14 cellular contexts compared by ENCODE assay signal in genomic region chr21:38244407-38244787, GRCh38. TPM values are rescaled to one million over a fixed set of nuclear protein-coding genes. Genes with fewer than 3 reads are reported as not detected.
DNase-seq lines count a peak whose midpoint lies in the region; ATAC-seq and TF ChIP-seq lines count a peak whose summit lies in the region.
"Had no signal": no experiment of that assay in that cellular context is flagged by ENCODE, and none has a peak within 500 bp of the region (broad histone marks: within the 10 kb centered on the region; RNA-seq: fewer than 3 reads in every experiment).

No MANE protein-coding gene starts in this region.

- H3K4me1 ChIP-seq in skeletal muscle satellite cell (ENCODE audit: control insufficient read depth, insufficient read depth, low read length) = peaks cover 67% of the 10 kb centered on the region
- H3K4me1 ChIP-seq: neural progenitor cell had no signal

- H3K4me3 Mint-ChIP-seq in activated CD4-positive, alpha-beta T cell treated with anti-CD3 and anti-CD28 coated beads, Interleukin-2, amount 10 ng/mL, durations not matched to agents 24 days and 14 days = peak overlapping the region; percentile 38
- H3K4me3 Mint-ChIP-seq in WTC11 = no peak overlapping the region
- H3K4me3 Mint-ChIP-seq: brain, neural progenitor cell had no signal

- H3K9me3 Mint-ChIP-seq in activated CD4-positive, alpha-beta T cell treated with anti-CD3 and anti-CD28 coated beads, Interleukin-2, amount 10 ng/mL, durations not matched to agents 24 days and 14 days = peaks cover 10% of the 10 kb centered on the region
- peaks cover 10% of the 10 kb centered on the region for H3K9me3 Mint-ChIP-seq in WTC11
- H3K9me3 Mint-ChIP-seq: neural progenitor cell had no signal

- TF ChIP-seq CTCF in RWPE1 (conservative IDR thresholded peaks at IDR 0.05; ENCODE audit: low read depth) (no peak), brain microvascular endothelial cell (IDR thresholded peaks at IDR 0.05; ENCODE audit: low read depth, low read length, missing control alignments) (no peak), WTC11 (IDR thresholded peaks at IDR 0.05) (no peak)

- H3K27ac Mint-ChIP-seq in activated CD4-positive, alpha-beta T cell treated with anti-CD3 and anti-CD28 coated beads, Interleukin-2, amount 10 ng/mL, durations not matched to agents 24 days and 14 days = peak overlapping the region; percentile 89
- no peak overlapping the region for H3K27ac Mint-ChIP-seq in WTC11
- H3K27ac Mint-ChIP-seq: brain, neural progenitor cell had no signal

- H3K36me3 ChIP-seq in brain microvascular endothelial cell (replicated peaks) = no peaks in the 10 kb centered on the region
- H3K36me3 ChIP-seq in skeletal muscle satellite cell (ENCODE audit: insufficient read depth, low read length) = no peaks in the 10 kb centered on the region
- H3K36me3 ChIP-seq: neural progenitor cell, upper lobe of left lung had no signal

- CTCF ChIA-PET in RWPE1 (lab: Yijun Ruan, JAX) = no interaction called here
- CTCF ChIA-PET in WTC11 (lab: Charles Lee) = interaction anchor here (3.3 kb wide), 1 partner anchor 108 kb away, joined by 10 read pairs; no protein-coding TSS in a partner anchor

- H3K4me3 ChIP-seq in brain microvascular endothelial cell (ENCODE audit: low read depth, low read length) = no peak overlapping the region
- no peak overlapping the region for H3K4me3 ChIP-seq in skeletal muscle satellite cell (ENCODE audit: low read length)
- H3K4me3 ChIP-seq: neural progenitor cell, upper lobe of left lung had no signal

- peaks cover 2% of the 10 kb centered on the region for H3K36me3 Mint-ChIP-seq in activated CD4-positive, alpha-beta T cell treated with anti-CD3 and anti-CD28 coated beads, Interleukin-2, amount 10 ng/mL, durations not matched to agents 24 days and 14 days (ENCODE audit: low read depth)
- no peaks in the 10 kb centered on the region for H3K36me3 Mint-ChIP-seq in WTC11
- H3K36me3 Mint-ChIP-seq: brain, neural progenitor cell had no signal

- intact Hi-C loops in activated CD4-positive, alpha-beta T cell treated with anti-CD3 and anti-CD28 coated beads, Interleukin-2, amount 10 ng/mL, durations not matched to agents 24 days and 14 days (cut with micrococcal nuclease) = loop anchor here (2.0 to 10.0 kb wide), 2 partner anchors 32 to 520 kb away; no protein-coding TSS in a partner anchor

- in situ Hi-C loops in brain microvascular endothelial cell (cut with HindIII; ENCODE audit: low pct_ligation_motif_present, low sequenced_read_pairs) = no loop called here

- POLR2A ChIA-PET in RWPE1 (lab: Yijun Ruan, JAX; ENCODE audit: low non-redundant PET) = no interaction called here
- POLR2A ChIA-PET in WTC11 (lab: Charles Lee) = no interaction called here

- H3K27me3 ChIP-seq in brain microvascular endothelial cell (replicated peaks) (no peaks in the 10 kb centered on the region), skeletal muscle satellite cell (ENCODE audit: control insufficient read depth, insufficient read depth, low read length) (no peaks in the 10 kb centered on the region)
- H3K27me3 ChIP-seq: neural progenitor cell, upper lobe of left lung had no signal

- H3K27me3 Mint-ChIP-seq in activated CD4-positive, alpha-beta T cell treated with anti-CD3 and anti-CD28 coated beads, Interleukin-2, amount 10 ng/mL, durations not matched to agents 24 days and 14 days = peaks cover 7% of the 10 kb centered on the region
- no peaks in the 10 kb centered on the region for H3K27me3 Mint-ChIP-seq in WTC11 (ENCODE audit: low read depth)

- H3K27ac ChIP-seq in RWPE1 = peak overlapping the region; percentile 72; the same call in 1 of the 2 replicates
- peak overlapping the region; percentile 87 for H3K27ac ChIP-seq in brain microvascular endothelial cell
- H3K27ac ChIP-seq: neural progenitor cell had no signal

- H3K9ac ChIP-seq in skeletal muscle satellite cell (ENCODE audit: low read depth, low read length) = peak overlapping the region; percentile 74
- H3K9ac ChIP-seq: neural progenitor cell had no signal

- DNase-seq in activated CD4-positive, alpha-beta T cell treated with anti-CD3 and anti-CD28 coated beads, Interleukin-2, amount 10 ng/mL, durations not matched to agents 24 days and 14 days = peak; percentile 58
- DNase-seq in activated CD4-positive, alpha-beta T cell treated with anti-CD3 and anti-CD28 coated beads, Interleukin-2, amount 50 U/mL, for 4 hours = no peak
- DNase-seq in RWPE1 (ENCODE audit: low spot score) = no peak
- DNase-seq in brain microvascular endothelial cell = no peak
- no peak for DNase-seq in amniotic stem cell (lab: John Stamatoyannopoulos, UW)
- no peak for DNase-seq in WTC11 (ENCODE audit: low spot score)
- DNase-seq: head of caudate nucleus, left ventricle myocardium superior had no signal

- no peaks in the 10 kb centered on the region for H3K9me3 ChIP-seq in skeletal muscle satellite cell (replicated peaks; ENCODE audit: low read length)
- H3K9me3 ChIP-seq: upper lobe of left lung had no signal

- ATAC-seq in GM21360 (IDR thresholded peaks at IDR 0.05; ENCODE audit: unreplicated experiment) (no peak), WTC11 (no peak)
- ATAC-seq: left ventricle myocardium superior had no signal

- H3K4me1 Mint-ChIP-seq in activated CD4-positive, alpha-beta T cell treated with anti-CD3 and anti-CD28 coated beads, Interleukin-2, amount 10 ng/mL, durations not matched to agents 24 days and 14 days = peaks cover 25% of the 10 kb centered on the region
- H3K4me1 Mint-ChIP-seq in WTC11 = no peaks in the 10 kb centered on the region
- H3K4me1 Mint-ChIP-seq: brain, neural progenitor cell had no signal

- peak overlapping the region; percentile 2 for H3K4me2 ChIP-seq in skeletal muscle satellite cell (ENCODE audit: low read length)
- H3K4me2 ChIP-seq: neural progenitor cell had no signal

TF ChIP-seq in WTC11, 78 proteins besides CTCF, POLR2A, EP300 and RAD21 (continues in another document):
- TF ChIP-seq EMX1 (CRISPR knock-in tag; IDR thresholded peaks at IDR 0.05) (no peak), SMAD4 (CRISPR knock-in tag; IDR thresholded peaks at IDR 0.05) (no peak), ZNF281 (CRISPR knock-in tag; IDR thresholded peaks at IDR 0.05) (no peak), GABPB1 (CRISPR knock-in tag; IDR thresholded peaks at IDR 0.05) (no peak), NR3C1 (CRISPR knock-in tag; conservative IDR thresholded peaks at IDR 0.05; ENCODE audit: low read depth) (no peak), E2F5 (CRISPR knock-in tag; IDR thresholded peaks at IDR 0.05) (no peak), NR1H2 (CRISPR knock-in tag; IDR thresholded peaks at IDR 0.05) (no peak), USF2 (CRISPR knock-in tag; IDR thresholded peaks at IDR 0.05) (no peak), ATF6 (CRISPR knock-in tag; IDR thresholded peaks at IDR 0.05) (no peak), OVOL2 (CRISPR knock-in tag; IDR thresholded peaks at IDR 0.05; ENCODE audit: borderline replicate concordance) (no peak)

RNA-seq across cellular contexts. Expression of gene KCNJ15, which starts 12.4 kb away (rescaled TPM):
- total RNA-seq in activated CD4-positive, alpha-beta T cell treated with anti-CD3 and anti-CD28 coated beads, Interleukin-2, amount 10 ng/mL, durations not matched to agents 24 days and 14 days = 2.0 and 2.3 TPM in 2 replicates
- total RNA-seq in skeletal muscle satellite cell (2012; rRNA removed) = 20.0 and 24.5 TPM in 2 replicates
- total RNA-seq in WTC11 (2021) = 0.14 to 0.57 TPM in 2 of 3 replicates, not detected in the other
- total RNA-seq: H1 had no signal
